Comparison of ENCODE assay signal across 1 cellular context in the genomic region with DNA sequence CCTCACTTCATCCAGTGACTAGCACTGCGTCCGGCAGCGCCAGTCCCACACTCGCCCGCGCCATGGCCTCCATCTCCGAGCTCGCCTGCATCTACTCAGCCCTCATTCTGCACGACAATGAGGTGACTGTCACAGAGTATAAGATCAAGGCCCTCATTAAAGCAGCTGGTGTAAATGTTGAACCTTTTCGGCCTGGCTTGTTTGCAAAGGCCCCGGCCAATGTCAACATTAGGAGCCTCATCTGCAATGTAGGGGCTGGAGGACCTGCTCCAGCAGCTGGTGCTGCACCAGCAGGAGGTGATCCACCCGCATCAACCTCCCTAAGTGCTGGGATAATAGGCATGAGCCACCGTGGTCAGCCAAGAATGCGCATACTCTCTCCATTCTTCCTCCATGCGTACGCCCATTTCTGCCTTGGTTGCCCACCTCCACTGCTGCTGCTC.
TF ChIP-seq lines count a peak whose summit lies in the region.

No MANE protein-coding gene starts in this region.

TF ChIP-seq in HepG2, 621 proteins besides CTCF, POLR2A, EP300 and RAD21 (continued from another document and continues in another):
- TF ChIP-seq TGIF2 (CRISPR knock-in tag; IDR thresholded peaks at IDR 0.05) (0 out of 2 replicates have a peak, but pooled peaks have one; percentile 54), MYPOP (CRISPR knock-in tag; IDR thresholded peaks at IDR 0.05) (peak; percentile 59; the same call in 1 of the 2 replicates), PRDM4 (CRISPR knock-in tag; IDR thresholded peaks at IDR 0.05; ENCODE audit: borderline replicate concordance) (no peak), TARDBP (CRISPR knock-in tag; IDR thresholded peaks at IDR 0.05) (peak; percentile 80), KDM6A (CRISPR knock-in tag; IDR thresholded peaks at IDR 0.05; ENCODE audit: low read depth) (peak; percentile 52), HMG20B (CRISPR knock-in tag; conservative IDR thresholded peaks at IDR 0.05) (peak; percentile 61; the same call in 1 of the 2 replicates), PITX1 (CRISPR knock-in tag; IDR thresholded peaks at IDR 0.05) (peak; percentile 74; the same call in 1 of the 2 replicates), NONO (IDR thresholded peaks at IDR 0.05) (no peak), NONO (CRISPR knock-in tag; conservative IDR thresholded peaks at IDR 0.05) (peak; percentile 68), ZNF605 (CRISPR knock-in tag; IDR thresholded peaks at IDR 0.05) (peak; percentile 33; the same call in 1 of the 2 replicates), IRF2 (CRISPR knock-in tag; IDR thresholded peaks at IDR 0.05) (peak; percentile 95), ZNF556 (CRISPR knock-in tag; IDR thresholded peaks at IDR 0.05; ENCODE audit: borderline replicate concordance) (peak; percentile 78; the same call in 1 of the 2 replicates), ZNF503 (CRISPR knock-in tag; IDR thresholded peaks at IDR 0.05) (peak; percentile 70; the same call in 1 of the 2 replicates), ZNF670 (CRISPR knock-in tag; IDR thresholded peaks at IDR 0.05; ENCODE audit: borderline replicate concordance) (no peak), ZMYM2 (CRISPR knock-in tag; IDR thresholded peaks at IDR 0.05) (peak; percentile 50; the same call in 1 of the 2 replicates), ZNF362 (CRISPR knock-in tag; IDR thresholded peaks at IDR 0.05; ENCODE audit: borderline replicate concordance) (peak; percentile 43; the same call in 1 of the 2 replicates), GFI1 (CRISPR knock-in tag; IDR thresholded peaks at IDR 0.05; ENCODE audit: borderline replicate concordance) (0 out of 2 replicates have a peak, but pooled peaks have one; percentile 55), ZNF343 (CRISPR knock-in tag; IDR thresholded peaks at IDR 0.05) (peak; percentile 34; the same call in 1 of the 2 replicates), FIP1L1 (IDR thresholded peaks at IDR 0.05; ENCODE audit: borderline replicate concordance, insufficient read depth, low read depth, low read length) (no peak), SIX1 (CRISPR knock-in tag; IDR thresholded peaks at IDR 0.05; ENCODE audit: borderline replicate concordance) (peak; percentile 36; the same call in 1 of the 2 replicates), ARID2 (CRISPR knock-in tag; IDR thresholded peaks at IDR 0.05; ENCODE audit: borderline replicate concordance) (peak; percentile 61; the same call in 1 of the 2 replicates), ZNF770 (CRISPR knock-in tag; IDR thresholded peaks at IDR 0.05) (peak; percentile 70)
- TF ChIP-seq, protein P1, sequence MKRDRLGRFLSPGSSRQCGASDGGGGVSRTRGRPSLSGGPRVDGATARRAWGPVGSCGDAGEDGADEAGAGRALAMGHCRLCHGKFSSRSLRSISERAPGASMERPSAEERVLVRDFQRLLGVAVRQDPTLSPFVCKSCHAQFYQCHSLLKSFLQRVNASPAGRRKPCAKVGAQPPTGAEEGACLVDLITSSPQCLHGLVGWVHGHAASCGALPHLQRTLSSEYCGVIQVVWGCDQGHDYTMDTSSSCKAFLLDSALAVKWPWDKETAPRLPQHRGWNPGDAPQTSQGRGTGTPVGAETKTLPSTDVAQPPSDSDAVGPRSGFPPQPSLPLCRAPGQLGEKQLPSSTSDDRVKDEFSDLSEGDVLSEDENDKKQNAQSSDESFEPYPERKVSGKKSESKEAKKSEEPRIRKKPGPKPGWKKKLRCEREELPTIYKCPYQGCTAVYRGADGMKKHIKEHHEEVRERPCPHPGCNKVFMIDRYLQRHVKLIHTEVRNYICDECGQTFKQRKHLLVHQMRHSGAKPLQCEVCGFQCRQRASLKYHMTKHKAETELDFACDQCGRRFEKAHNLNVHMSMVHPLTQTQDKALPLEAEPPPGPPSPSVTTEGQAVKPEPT (CRISPR knock-in tag; IDR thresholded peaks at IDR 0.05; ENCODE audit: low read depth), result 0 out of 2 replicates have a peak, but pooled peaks have one; percentile 61
- TF ChIP-seq, protein P2, sequence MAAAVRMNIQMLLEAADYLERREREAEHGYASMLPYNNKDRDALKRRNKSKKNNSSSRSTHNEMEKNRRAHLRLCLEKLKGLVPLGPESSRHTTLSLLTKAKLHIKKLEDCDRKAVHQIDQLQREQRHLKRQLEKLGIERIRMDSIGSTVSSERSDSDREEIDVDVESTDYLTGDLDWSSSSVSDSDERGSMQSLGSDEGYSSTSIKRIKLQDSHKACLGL (CRISPR knock-in tag; IDR thresholded peaks at IDR 0.05), result no peak
- TF ChIP-seq, protein P3, sequence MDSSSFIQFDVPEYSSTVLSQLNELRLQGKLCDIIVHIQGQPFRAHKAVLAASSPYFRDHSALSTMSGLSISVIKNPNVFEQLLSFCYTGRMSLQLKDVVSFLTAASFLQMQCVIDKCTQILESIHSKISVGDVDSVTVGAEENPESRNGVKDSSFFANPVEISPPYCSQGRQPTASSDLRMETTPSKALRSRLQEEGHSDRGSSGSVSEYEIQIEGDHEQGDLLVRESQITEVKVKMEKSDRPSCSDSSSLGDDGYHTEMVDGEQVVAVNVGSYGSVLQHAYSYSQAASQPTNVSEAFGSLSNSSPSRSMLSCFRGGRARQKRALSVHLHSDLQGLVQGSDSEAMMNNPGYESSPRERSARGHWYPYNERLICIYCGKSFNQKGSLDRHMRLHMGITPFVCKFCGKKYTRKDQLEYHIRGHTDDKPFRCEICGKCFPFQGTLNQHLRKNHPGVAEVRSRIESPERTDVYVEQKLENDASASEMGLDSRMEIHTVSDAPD (CRISPR knock-in tag; IDR thresholded peaks at IDR 0.05), result peak; percentile 49; the same call in 1 of the 2 replicates
- TF ChIP-seq, protein P4, sequence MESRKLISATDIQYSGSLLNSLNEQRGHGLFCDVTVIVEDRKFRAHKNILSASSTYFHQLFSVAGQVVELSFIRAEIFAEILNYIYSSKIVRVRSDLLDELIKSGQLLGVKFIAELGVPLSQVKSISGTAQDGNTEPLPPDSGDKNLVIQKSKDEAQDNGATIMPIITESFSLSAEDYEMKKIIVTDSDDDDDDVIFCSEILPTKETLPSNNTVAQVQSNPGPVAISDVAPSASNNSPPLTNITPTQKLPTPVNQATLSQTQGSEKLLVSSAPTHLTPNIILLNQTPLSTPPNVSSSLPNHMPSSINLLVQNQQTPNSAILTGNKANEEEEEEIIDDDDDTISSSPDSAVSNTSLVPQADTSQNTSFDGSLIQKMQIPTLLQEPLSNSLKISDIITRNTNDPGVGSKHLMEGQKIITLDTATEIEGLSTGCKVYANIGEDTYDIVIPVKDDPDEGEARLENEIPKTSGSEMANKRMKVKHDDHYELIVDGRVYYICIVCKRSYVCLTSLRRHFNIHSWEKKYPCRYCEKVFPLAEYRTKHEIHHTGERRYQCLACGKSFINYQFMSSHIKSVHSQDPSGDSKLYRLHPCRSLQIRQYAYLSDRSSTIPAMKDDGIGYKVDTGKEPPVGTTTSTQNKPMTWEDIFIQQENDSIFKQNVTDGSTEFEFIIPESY (CRISPR knock-in tag; IDR thresholded peaks at IDR 0.05), result peak; percentile 56; the same call in 1 of the 2 replicates
- TF ChIP-seq, protein P5, sequence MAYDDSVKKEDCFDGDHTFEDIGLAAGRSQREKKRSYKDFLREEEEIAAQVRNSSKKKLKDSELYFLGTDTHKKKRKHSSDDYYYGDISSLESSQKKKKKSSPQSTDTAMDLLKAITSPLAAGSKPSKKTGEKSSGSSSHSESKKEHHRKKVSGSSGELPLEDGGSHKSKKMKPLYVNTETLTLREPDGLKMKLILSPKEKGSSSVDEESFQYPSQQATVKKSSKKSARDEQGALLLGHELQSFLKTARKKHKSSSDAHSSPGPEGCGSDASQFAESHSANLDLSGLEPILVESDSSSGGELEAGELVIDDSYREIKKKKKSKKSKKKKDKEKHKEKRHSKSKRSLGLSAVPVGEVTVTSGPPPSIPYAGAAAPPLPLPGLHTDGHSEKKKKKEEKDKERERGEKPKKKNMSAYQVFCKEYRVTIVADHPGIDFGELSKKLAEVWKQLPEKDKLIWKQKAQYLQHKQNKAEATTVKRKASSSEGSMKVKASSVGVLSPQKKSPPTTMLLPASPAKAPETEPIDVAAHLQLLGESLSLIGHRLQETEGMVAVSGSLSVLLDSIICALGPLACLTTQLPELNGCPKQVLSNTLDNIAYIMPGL (CRISPR knock-in tag; IDR thresholded peaks at IDR 0.05; ENCODE audit: borderline replicate concordance in 1 of 2, low read depth in 1 of 2), result peak; percentile 42 to 65; a peak in 2 of 4 replicates
- TF ChIP-seq, protein P6, sequence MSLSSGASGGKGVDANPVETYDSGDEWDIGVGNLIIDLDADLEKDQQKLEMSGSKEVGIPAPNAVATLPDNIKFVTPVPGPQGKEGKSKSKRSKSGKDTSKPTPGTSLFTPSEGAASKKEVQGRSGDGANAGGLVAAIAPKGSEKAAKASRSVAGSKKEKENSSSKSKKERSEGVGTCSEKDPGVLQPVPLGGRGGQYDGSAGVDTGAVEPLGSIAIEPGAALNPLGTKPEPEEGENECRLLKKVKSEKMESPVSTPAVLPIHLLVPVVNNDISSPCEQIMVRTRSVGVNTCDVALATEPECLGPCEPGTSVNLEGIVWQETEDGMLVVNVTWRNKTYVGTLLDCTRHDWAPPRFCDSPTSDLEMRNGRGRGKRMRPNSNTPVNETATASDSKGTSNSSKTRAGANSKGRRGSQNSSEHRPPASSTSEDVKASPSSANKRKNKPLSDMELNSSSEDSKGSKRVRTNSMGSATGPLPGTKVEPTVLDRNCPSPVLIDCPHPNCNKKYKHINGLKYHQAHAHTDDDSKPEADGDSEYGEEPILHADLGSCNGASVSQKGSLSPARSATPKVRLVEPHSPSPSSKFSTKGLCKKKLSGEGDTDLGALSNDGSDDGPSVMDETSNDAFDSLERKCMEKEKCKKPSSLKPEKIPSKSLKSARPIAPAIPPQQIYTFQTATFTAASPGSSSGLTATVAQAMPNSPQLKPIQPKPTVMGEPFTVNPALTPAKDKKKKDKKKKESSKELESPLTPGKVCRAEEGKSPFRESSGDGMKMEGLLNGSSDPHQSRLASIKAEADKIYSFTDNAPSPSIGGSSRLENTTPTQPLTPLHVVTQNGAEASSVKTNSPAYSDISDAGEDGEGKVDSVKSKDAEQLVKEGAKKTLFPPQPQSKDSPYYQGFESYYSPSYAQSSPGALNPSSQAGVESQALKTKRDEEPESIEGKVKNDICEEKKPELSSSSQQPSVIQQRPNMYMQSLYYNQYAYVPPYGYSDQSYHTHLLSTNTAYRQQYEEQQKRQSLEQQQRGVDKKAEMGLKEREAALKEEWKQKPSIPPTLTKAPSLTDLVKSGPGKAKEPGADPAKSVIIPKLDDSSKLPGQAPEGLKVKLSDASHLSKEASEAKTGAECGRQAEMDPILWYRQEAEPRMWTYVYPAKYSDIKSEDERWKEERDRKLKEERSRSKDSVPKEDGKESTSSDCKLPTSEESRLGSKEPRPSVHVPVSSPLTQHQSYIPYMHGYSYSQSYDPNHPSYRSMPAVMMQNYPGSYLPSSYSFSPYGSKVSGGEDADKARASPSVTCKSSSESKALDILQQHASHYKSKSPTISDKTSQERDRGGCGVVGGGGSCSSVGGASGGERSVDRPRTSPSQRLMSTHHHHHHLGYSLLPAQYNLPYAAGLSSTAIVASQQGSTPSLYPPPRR (CRISPR knock-in tag; IDR thresholded peaks at IDR 0.05; ENCODE audit: borderline replicate concordance), result peak; percentile 88
